In the genomic region with DNA sequence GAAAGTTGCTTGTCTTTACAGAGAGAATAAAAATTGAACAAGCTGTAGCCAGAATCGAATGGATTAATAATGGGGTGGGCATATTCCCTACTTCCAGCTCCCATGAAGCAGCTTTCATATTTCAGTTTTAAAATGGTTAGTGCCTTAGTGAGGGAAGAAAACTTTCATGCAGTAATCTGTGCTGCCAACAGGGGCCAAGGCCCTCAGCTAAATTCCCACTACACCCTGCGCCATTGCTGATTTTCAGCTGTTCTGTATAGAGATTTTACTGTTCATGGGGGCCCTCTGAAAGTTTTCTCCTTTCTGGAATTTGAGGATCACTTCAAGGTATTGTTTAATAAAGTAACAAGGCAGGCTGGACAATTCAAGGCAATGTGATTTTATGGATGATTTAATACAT, we compare ENCODE assay signal across 13 cellular contexts. TPM values are rescaled to one million over a fixed set of nuclear protein-coding genes. Genes with fewer than 3 reads are reported as not detected.
DNase-seq lines count a peak whose midpoint lies in the region; ATAC-seq and TF ChIP-seq lines count a peak whose summit lies in the region.
"Had no signal": no experiment of that assay in that cellular context is flagged by ENCODE, and none has a peak within 500 bp of the region (broad histone marks: within the 10 kb centered on the region; RNA-seq: fewer than 3 reads in every experiment).

No MANE protein-coding gene starts in this region.

- ATAC-seq in PC-3 (peak; percentile 40; the same call in 1 of the 2 replicates), psoas muscle (no peak), HG02885 (IDR thresholded peaks at IDR 0.05; ENCODE audit: poor library complexity, unreplicated experiment) (no peak), GM21360 (IDR thresholded peaks at IDR 0.05; ENCODE audit: unreplicated experiment) (no peak)
- ATAC-seq: naive thymus-derived CD8-positive, alpha-beta T cell had no signal

- BruUV-seq in PC-3 (replicated peaks; lab: Mats Ljungman, UMichigan): no TSS peak

- H2AFZ ChIP-seq in PC-3 (ENCODE audit: low read length): no peak overlapping the region

- peak; percentile 47 for DNase-seq in DMS53 (lab: John Stamatoyannopoulos, UW)
- no peak for DNase-seq in DMS53 treated with DMSO at 0.1 percent for 48 hours (lab: John Stamatoyannopoulos, UW; ENCODE audit: unreplicated experiment)
- peak; percentile 7 for DNase-seq in PC-3
- DNase-seq in epithelial cell of esophagus (ENCODE audit: low read depth): no peak
- DNase-seq in psoas muscle: no peak
- no peak for DNase-seq in lower leg skin (ENCODE audit: low spot score in 2 of 2)
- DNase-seq: activated CD4-positive, alpha-beta T cell treated with anti-CD3 and anti-CD28 coated beads, Interleukin-2, amount 50 U/mL, for 4 hours; activated gamma-delta T cell; naive thymus-derived CD8-positive, alpha-beta T cell; NCI-H1694; spleen had no signal

- H3F3A ChIP-seq in PC-3 (ENCODE audit: low read length, unreplicated experiment): no peaks in the 10 kb centered on the region

- no peak overlapping the region for H3K9ac ChIP-seq in PC-3 (ENCODE audit: low read length)

- no peaks in the 10 kb centered on the region for H3K9me2 ChIP-seq in PC-3 (replicated peaks; ENCODE audit: low read length)

- H3K27ac ChIP-seq in PC-3 (ENCODE audit: low read length) (no peak overlapping the region), psoas muscle (peak overlapping the region; percentile 77)
- H3K27ac ChIP-seq: spleen had no signal

- no peak for TF ChIP-seq POLR2A in lower leg skin (IDR thresholded peaks at IDR 0.05)

- POLR2A ChIA-PET in PC-3 (lab: Charles Lee; ENCODE audit: unreplicated experiment): no interaction called here

- CTCF ChIA-PET in PC-3 (lab: Charles Lee): interaction anchor here (0.6 kb wide), 2 partner anchors 30 to 204 kb away, joined by 3 read pairs; no protein-coding TSS in a partner anchor

- no peaks in the 10 kb centered on the region for H3K9me3 ChIP-seq in PC-3 (ENCODE audit: low read length)
- H3K9me3 ChIP-seq in psoas muscle: no peaks in the 10 kb centered on the region
- H3K9me3 ChIP-seq: spleen had no signal

- WGBS in psoas muscle, 3 donors: 95% methylated on average over 2 of the region's 2 CpGs
- WGBS in lower leg skin, 2 donors: 95 to 99% methylated on average over 2 of the region's 2 CpGs

- H3K27me3 ChIP-seq in PC-3 (ENCODE audit: low read length) (no peaks in the 10 kb centered on the region), psoas muscle (ENCODE audit: insufficient read depth in 3 of 3, low read length in 2 of 3) (no peaks in the 10 kb centered on the region)
- H3K27me3 ChIP-seq: spleen had no signal

- H3K4me3 ChIP-seq in PC-3 (ENCODE audit: low read length) (no peak overlapping the region), epithelial cell of esophagus (ENCODE audit: low read length) (no peak overlapping the region), psoas muscle (no peak overlapping the region), lower leg skin (ENCODE audit: low read depth, poor library complexity, severe bottlenecking) (no peak overlapping the region)
- H3K4me3 ChIP-seq: spleen had no signal

- H3K4me1 ChIP-seq in PC-3 (ENCODE audit: insufficient read depth, low read length) (no peaks in the 10 kb centered on the region), psoas muscle (peaks cover 72% of the 10 kb centered on the region)

- no peaks in the 10 kb centered on the region for H3K79me2 ChIP-seq in PC-3 (ENCODE audit: low read length)

- intact Hi-C loops in PC-3 (cut with micrococcal nuclease): no loop called here
- intact Hi-C loops in psoas muscle (cut with DNase I): no loop called here
- intact Hi-C loops in lower leg skin (cut with DNase I; ENCODE audit: low total_unique reads): no loop called here

- no peaks in the 10 kb centered on the region for H4K20me1 ChIP-seq in PC-3 (ENCODE audit: low read length)

- no peak overlapping the region for H3K4me2 ChIP-seq in PC-3 (ENCODE audit: low read length)

- H3K36me3 ChIP-seq in PC-3 (ENCODE audit: low read depth, low read length) (no peaks in the 10 kb centered on the region), psoas muscle (ENCODE audit: insufficient read depth in 1 of 2, low read depth in 1 of 2) (peaks cover 0 to 26% of the 10 kb centered on the region in 2 donors)

- no peak; the same call in 1 of the 2 replicates for TF ChIP-seq CTCF in PC-3 (conservative IDR thresholded peaks at IDR 0.05; ENCODE audit: low read depth, low read length)
- peak; percentile 36 for TF ChIP-seq CTCF in epithelial cell of esophagus (IDR thresholded peaks at IDR 0.05; ENCODE audit: insufficient read depth, low read depth, low read length, missing control alignments)
- no peak for TF ChIP-seq CTCF in psoas muscle (IDR thresholded peaks at IDR 0.05)
- TF ChIP-seq CTCF in lower leg skin (IDR thresholded peaks at IDR 0.05): no peak

RNA-seq across cellular contexts. Expression of a gene that starts 58.2 kb away (rescaled TPM):
- 64.4 and 73.2 TPM in 2 replicates for total RNA-seq in PC-3 (2014; rRNA removed)
- 100 to 1,000 TPM; 193 to 447 (median 387) TPM for total RNA-seq in psoas muscle
- 100 to 1,000 TPM; 231 to 312 (median 291) TPM for polyA plus RNA-seq in psoas muscle
- total RNA-seq in lower leg skin: 100 to 1,000 TPM; 415 to 523 (median 468) TPM

Comparison
In these comparisons a context has a peak if more than half of its experiments do, and no peak if none do; other contexts are left out.
1. DNase-seq: peak in DMS53 (single experiment) and PC-3 (single experiment); none in DMS53 treated with DMSO at 0.1 percent for 48 hours (single experiment), epithelial cell of esophagus (single experiment), psoas muscle (0 of 2) and lower leg skin (0 of 2).